In the genomic region with DNA sequence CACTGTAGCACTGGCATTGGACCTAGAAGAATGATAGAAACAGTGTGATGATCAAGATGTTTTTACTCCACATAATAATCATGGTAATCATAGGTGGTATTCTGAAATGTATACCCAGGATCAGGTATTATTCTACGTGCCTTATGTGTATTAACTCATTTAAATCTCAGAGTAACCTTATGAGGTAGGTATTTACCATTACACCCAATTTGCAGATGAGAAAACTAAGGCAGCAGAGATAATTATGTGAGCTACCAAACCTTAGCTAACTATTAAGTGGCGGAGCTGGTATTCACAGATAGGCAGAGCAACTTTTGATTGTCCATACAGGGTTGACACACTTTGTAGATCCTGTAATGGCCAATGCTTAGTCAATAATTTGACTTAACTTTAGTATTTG, we compare ENCODE assay signal across 13 cellular contexts. TPM values are rescaled to one million over a fixed set of nuclear protein-coding genes. Genes with fewer than 3 reads are reported as not detected.
DNase-seq lines count a peak whose midpoint lies in the region; ATAC-seq, FAIRE-seq and TF ChIP-seq lines count a peak whose summit lies in the region.
"Had no signal": no experiment of that assay in that cellular context is flagged by ENCODE, and none has a peak within 500 bp of the region (broad histone marks: within the 10 kb centered on the region; RNA-seq: fewer than 3 reads in every experiment).

No MANE protein-coding gene starts in this region.

- H3K4me3 Mint-ChIP-seq in activated T-cell treated with anti-CD3 and anti-CD28 coated beads, Interleukin-2, amount 50 U/mL, for 24 hours: peak overlapping the region; percentile 92
- no peak overlapping the region for H3K4me3 Mint-ChIP-seq in activated T-cell treated with anti-CD3 and anti-CD28 coated beads, Interleukin-2, amount 50 U/mL, for 4 hours
- H3K4me3 Mint-ChIP-seq in T-cell (peak overlapping the region; percentile 96 to 97 (median 97)), immature natural killer cell (peak overlapping the region; percentile 91 to 98 (median 96)), type B pancreatic cell (peak overlapping the region; percentile 98)

- H3K9me3 Mint-ChIP-seq in activated T-cell treated with anti-CD3 and anti-CD28 coated beads, Interleukin-2, amount 50 U/mL, for 24 hours: no peaks in the 10 kb centered on the region
- H3K9me3 Mint-ChIP-seq in activated T-cell treated with anti-CD3 and anti-CD28 coated beads, Interleukin-2, amount 50 U/mL, for 4 hours: no peaks in the 10 kb centered on the region
- no peaks in the 10 kb centered on the region for H3K9me3 Mint-ChIP-seq in T-cell
- H3K9me3 Mint-ChIP-seq in immature natural killer cell: no peaks in the 10 kb centered on the region
- no peaks in the 10 kb centered on the region for H3K9me3 Mint-ChIP-seq in type B pancreatic cell
- H3K9me3 Mint-ChIP-seq: activated naive CD4-positive, alpha-beta T cell treated with anti-CD3 and anti-CD28 coated beads, Interleukin-2, amount 50 U/mL, for 72 hours had no signal

- CTCF ChIA-PET in T-cell (lab: Charles Lee): interaction anchor here in 1 of 2 donors (0.5 kb wide), 1 partner anchor 37 kb away, joined by 3 read pairs; no protein-coding TSS in a partner anchor

- POLR2A ChIA-PET in T-cell (lab: Charles Lee): interaction anchor here (0.5 to 0.7 kb wide), 4 partner anchors 9 to 950 kb away, joined by 3 to 4 read pairs (median 3); no protein-coding TSS in a partner anchor

- FAIRE-seq in urothelium cell line (lab: Jason Lieb, UNC): no peak

- ATAC-seq in activated T-cell treated with anti-CD3 and anti-CD28 coated beads, Interleukin-2, amount 50 U/mL, for 4 hours: no peak
- no peak for ATAC-seq in T-cell (replicated peaks in 1 of 4)
- ATAC-seq in HG03139 (IDR thresholded peaks at IDR 0.05; ENCODE audit: unreplicated experiment): no peak
- ATAC-seq: activated CD4-positive, alpha-beta T cell treated with anti-CD3 and anti-CD28 coated beads for 36 hours; activated naive CD4-positive, alpha-beta T cell treated with anti-CD3 and anti-CD28 coated beads, Interleukin-2, amount 50 U/mL, for 72 hours; esophagus mucosa had no signal

- H3K4me1 Mint-ChIP-seq in activated T-cell treated with anti-CD3 and anti-CD28 coated beads, Interleukin-2, amount 50 U/mL, for 24 hours (ENCODE audit: low read depth): peaks cover 57% of the 10 kb centered on the region
- peaks cover 53% of the 10 kb centered on the region for H3K4me1 Mint-ChIP-seq in activated T-cell treated with anti-CD3 and anti-CD28 coated beads, Interleukin-2, amount 50 U/mL, for 4 hours (ENCODE audit: low read depth)
- H3K4me1 Mint-ChIP-seq in T-cell (peaks cover 46 to 58% (median 58%) of the 10 kb centered on the region in 3 donors), immature natural killer cell (peaks cover 39 to 49% of the 10 kb centered on the region in 2 donors), type B pancreatic cell (ENCODE audit: unreplicated experiment) (peaks cover 22% of the 10 kb centered on the region)

- DNase-seq in activated T-cell treated with anti-CD3 and anti-CD28 coated beads, Interleukin-2, amount 50 U/mL, for 24 hours: no peak
- no peak for DNase-seq in activated T-cell treated with anti-CD3 and anti-CD28 coated beads, Interleukin-2, amount 50 U/mL, for 4 hours
- DNase-seq in T-cell: no peak
- no peak for DNase-seq in immature natural killer cell
- DNase-seq in type B pancreatic cell (ENCODE audit: extremely low spot score, unreplicated experiment): no peak
- no peak for DNase-seq in COR-L47 (lab: John Stamatoyannopoulos, UW)
- no peak for DNase-seq in urothelium cell line (ENCODE audit: low spot score)
- DNase-seq: NCI-H2029 treated with DMSO at 0.1 percent for 48 hours, stomach had no signal

- H3K27me3 Mint-ChIP-seq in activated T-cell treated with anti-CD3 and anti-CD28 coated beads, Interleukin-2, amount 50 U/mL, for 24 hours: peaks cover 7% of the 10 kb centered on the region
- H3K27me3 Mint-ChIP-seq in activated T-cell treated with anti-CD3 and anti-CD28 coated beads, Interleukin-2, amount 50 U/mL, for 4 hours (ENCODE audit: low read depth): no peaks in the 10 kb centered on the region
- H3K27me3 Mint-ChIP-seq in T-cell (no peaks in the 10 kb centered on the region), immature natural killer cell (ENCODE audit: low read depth in 3 of 3) (peaks cover 20 to 28% (median 25%) of the 10 kb centered on the region in 3 donors), type B pancreatic cell (peaks cover 42% of the 10 kb centered on the region)

- TF ChIP-seq CTCF in type B pancreatic cell (conservative IDR thresholded peaks at IDR 0.05): no peak

- peaks cover 6% of the 10 kb centered on the region for H3K36me3 Mint-ChIP-seq in activated T-cell treated with anti-CD3 and anti-CD28 coated beads, Interleukin-2, amount 50 U/mL, for 24 hours (ENCODE audit: low read depth)
- H3K36me3 Mint-ChIP-seq in activated T-cell treated with anti-CD3 and anti-CD28 coated beads, Interleukin-2, amount 50 U/mL, for 4 hours (ENCODE audit: insufficient read depth): no peaks in the 10 kb centered on the region
- H3K36me3 Mint-ChIP-seq in T-cell: no peaks in the 10 kb centered on the region
- H3K36me3 Mint-ChIP-seq in immature natural killer cell: peaks cover 0 to 10% (median 7%) of the 10 kb centered on the region in 3 donors
- H3K36me3 Mint-ChIP-seq in type B pancreatic cell: peaks cover 3% of the 10 kb centered on the region

- H3K27ac Mint-ChIP-seq in activated T-cell treated with anti-CD3 and anti-CD28 coated beads, Interleukin-2, amount 50 U/mL, for 24 hours: no peak overlapping the region
- H3K27ac Mint-ChIP-seq in T-cell: peak overlapping the region; percentile 36 to 72
- peak overlapping the region in 4 of 6 donors; percentile 26 to 95 (median 67) for H3K27ac Mint-ChIP-seq in immature natural killer cell
- no peak overlapping the region for H3K27ac Mint-ChIP-seq in type B pancreatic cell
- H3K27ac Mint-ChIP-seq: activated CD4-positive, alpha-beta T cell treated with anti-CD3 and anti-CD28 coated beads for 36 hours; activated naive CD4-positive, alpha-beta T cell treated with anti-CD3 and anti-CD28 coated beads, Interleukin-2, amount 50 U/mL, for 72 hours had no signal

RNA-seq across cellular contexts. Expression of gene CAMK1D, which starts 2.5 kb away (rescaled TPM):
- total RNA-seq in activated T-cell treated with anti-CD3 and anti-CD28 coated beads, Interleukin-2, amount 50 U/mL, for 4 hours: 1 to 10 TPM; 6.3 to 7.8 (median 6.7) TPM
- total RNA-seq in T-cell (10 to 100 TPM; 16.8 to 31.3 (median 23.6) TPM), type B pancreatic cell (ENCODE audit: low replicate concordance) (12.2 and 29.2 TPM in 2 replicates)
- 10 to 100 TPM in 1 of 3 donors, 1 to 10 TPM in 2; 5.3 to 19.3 (median 7.7) TPM for polyA plus RNA-seq in immature natural killer cell

Comparison
In these comparisons a context has a peak if more than half of its experiments do, and no peak if none do; other contexts are left out.
1. H3K27ac Mint-ChIP-seq: peak in T-cell (2 of 2) and immature natural killer cell (4 of 6); none in activated T-cell treated with anti-CD3 and anti-CD28 coated beads, Interleukin-2, amount 50 U/mL, for 24 hours (single experiment) and type B pancreatic cell (single experiment).